In the genomic region with DNA sequence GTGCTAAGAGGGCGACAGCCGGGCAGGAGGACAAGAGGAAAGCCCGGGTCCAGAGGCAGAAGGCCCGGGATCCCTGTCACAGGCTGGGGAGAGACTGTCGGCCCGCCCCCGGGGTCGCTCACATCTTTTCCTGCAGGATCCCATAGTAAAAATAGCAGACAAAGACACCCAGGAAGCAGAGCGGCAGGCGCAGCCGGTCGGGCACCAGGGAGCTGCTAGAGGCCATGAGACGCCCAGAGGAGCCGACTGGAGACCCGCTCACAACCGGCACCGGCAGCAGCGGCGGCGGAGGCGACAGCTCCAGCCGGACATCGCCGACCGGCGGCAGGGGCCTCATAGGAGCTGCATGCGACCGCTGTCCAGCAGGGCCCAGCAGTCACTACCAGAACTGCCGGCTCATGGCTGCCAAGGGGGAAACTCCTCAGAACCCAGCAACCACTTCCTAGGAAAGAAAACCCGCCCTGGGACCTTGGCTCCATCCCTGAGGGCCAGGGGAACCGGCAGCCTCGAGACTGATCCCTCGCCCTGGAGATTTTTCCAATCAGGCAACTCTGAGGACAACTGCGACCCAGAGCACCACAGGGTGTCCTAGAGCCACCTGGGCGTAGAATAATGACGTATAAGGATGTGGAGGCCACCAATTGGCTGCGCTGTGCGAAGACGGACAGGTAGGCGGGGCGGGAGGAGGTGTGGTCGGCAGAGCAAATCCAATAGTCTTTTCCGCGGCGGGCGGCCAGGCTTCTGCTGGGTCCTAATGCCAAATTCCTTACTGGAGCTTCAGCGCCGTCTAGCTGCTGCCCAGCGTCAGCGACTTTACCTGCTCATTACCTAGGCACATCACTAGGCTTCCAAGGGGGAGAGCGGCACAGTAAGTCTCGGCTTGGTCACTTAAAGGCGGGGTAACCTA, we compare ENCODE assay signal across 8 cellular contexts. TPM values are rescaled to one million over a fixed set of nuclear protein-coding genes. Genes with fewer than 3 reads are reported as not detected.
DNase-seq lines count a peak whose midpoint lies in the region; TF ChIP-seq lines count a peak whose summit lies in the region.

A gene with protein sequence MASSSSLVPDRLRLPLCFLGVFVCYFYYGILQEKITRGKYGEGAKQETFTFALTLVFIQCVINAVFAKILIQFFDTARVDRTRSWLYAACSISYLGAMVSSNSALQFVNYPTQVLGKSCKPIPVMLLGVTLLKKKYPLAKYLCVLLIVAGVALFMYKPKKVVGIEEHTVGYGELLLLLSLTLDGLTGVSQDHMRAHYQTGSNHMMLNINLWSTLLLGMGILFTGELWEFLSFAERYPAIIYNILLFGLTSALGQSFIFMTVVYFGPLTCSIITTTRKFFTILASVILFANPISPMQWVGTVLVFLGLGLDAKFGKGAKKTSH (minus strand): TSS at position 357 of the 907 bp plus-strand sequence. CDS start 131 bp downstream, at position 226.

- in situ Hi-C loops in HAP-1 (cut with MboI; ENCODE audit: low sequenced_read_pairs) = loop anchor here (10.0 kb wide), 3 partner anchors 137 to 303 kb away; partner anchors contain the start of genes DLX3 and TAC4

- H2AFZ ChIP-seq in MM.1S (ENCODE audit: low read length) (peak within 1 kb of the TSS; percentile 29), neuron (ENCODE audit: low read depth, low read length) (peak within 1 kb of the TSS; percentile 68)

- TF ChIP-seq CTCF in MM.1S (IDR thresholded peaks at IDR 0.05; ENCODE audit: low read length) = peak; percentile 97
- peak; percentile 85 for TF ChIP-seq CTCF in foreskin fibroblast (IDR thresholded peaks at IDR 0.05; ENCODE audit: low read depth, low read length)
- no peak for TF ChIP-seq CTCF in subcutaneous adipose tissue (IDR thresholded peaks at IDR 0.05; ENCODE audit: low read depth)

- peak within 1 kb of the TSS; percentile 71 for H3K27ac ChIP-seq in MM.1S (ENCODE audit: low read length)

- H3F3A ChIP-seq in MM.1S (ENCODE audit: insufficient read depth, low read length) = peaks cover 21% of the 10 kb centered on the region

- peaks cover 34% of the 10 kb centered on the region for H3K36me3 ChIP-seq in HAP-1 (replicated peaks)
- H3K36me3 ChIP-seq in MM.1S (replicated peaks; ENCODE audit: insufficient read depth, low read length) = no peaks in the 10 kb centered on the region
- peaks cover 39% of the 10 kb centered on the region for H3K36me3 ChIP-seq in neuron (ENCODE audit: insufficient read depth, low read length)

- DNase-seq in GDM1 (lab: John Stamatoyannopoulos, UW) (peak; percentile 98), HAP-1 (ENCODE audit: low spot score in 2 of 2) (peak; percentile 98 to 99), MM.1S (peak; percentile 99), SIG-M5 treated with dmso at 0.1 percent for 504 hours (lab: John Stamatoyannopoulos, UW; ENCODE audit: unreplicated experiment) (peak; percentile 100), foreskin fibroblast (peak; percentile 99)
- DNase-seq in activated gamma-delta T cell treated with anti-CD3 and anti-CD28 coated beads, Interleukin-2, amount 50 U/mL, for 16 hours (ENCODE audit: low read depth) = peak; percentile 97

- H3K9me3 ChIP-seq in HAP-1 = no peaks in the 10 kb centered on the region
- H3K9me3 ChIP-seq in MM.1S (replicated peaks; ENCODE audit: insufficient read depth, low read length) = no peaks in the 10 kb centered on the region
- no peaks in the 10 kb centered on the region for H3K9me3 ChIP-seq in neuron (ENCODE audit: low read length)

- H4K20me1 ChIP-seq in MM.1S (ENCODE audit: insufficient read depth, low read length) = no peaks in the 10 kb centered on the region

- H3K4me2 ChIP-seq in MM.1S (ENCODE audit: low read depth, low read length) = peak within 1 kb of the TSS; percentile 92

- H3K79me2 ChIP-seq in MM.1S (ENCODE audit: low read length) = peaks cover 29% of the 10 kb centered on the region

- no peaks in the 10 kb centered on the region for H3K9me2 ChIP-seq in MM.1S (replicated peaks; ENCODE audit: insufficient read depth, low read length)

- H3K9ac ChIP-seq in MM.1S (ENCODE audit: low read length) = peak within 1 kb of the TSS; percentile 86

- H3K27me3 ChIP-seq in HAP-1 (ENCODE audit: low read depth) (no peaks in the 10 kb centered on the region), MM.1S (replicated peaks; ENCODE audit: insufficient read depth, low read length) (no peaks in the 10 kb centered on the region), neuron (ENCODE audit: insufficient read depth, low read length) (no peaks in the 10 kb centered on the region)

- H3K4me1 ChIP-seq in HAP-1 = peaks cover 9% of the 10 kb centered on the region
- H3K4me1 ChIP-seq in MM.1S (ENCODE audit: low read length) = peaks cover 17% of the 10 kb centered on the region
- H3K4me1 ChIP-seq in neuron (ENCODE audit: insufficient read depth, low read length) = peaks cover 16% of the 10 kb centered on the region

- H3K4me3 ChIP-seq in HAP-1 = peak within 1 kb of the TSS; percentile 95
- H3K4me3 ChIP-seq in MM.1S (ENCODE audit: low read length) = peak within 1 kb of the TSS; percentile 84
- H3K4me3 ChIP-seq in foreskin fibroblast (ENCODE audit: low read depth in 1 of 2, low read length in 2 of 2) = peak within 1 kb of the TSS; percentile 80 to 91
- H3K4me3 ChIP-seq in neuron (ENCODE audit: low read length) = peak within 1 kb of the TSS; percentile 92

RNA-seq across cellular contexts. Expression of the gene that starts here (rescaled TPM):
- 10 to 100 TPM; 26.8 to 42.2 (median 33.3) TPM for total RNA-seq in subcutaneous adipose tissue

Comparison
In these comparisons a context has a peak if more than half of its experiments do, and no peak if none do; other contexts are left out.
1. Peak in every context shown above with its lines: DNase-seq, H3K4me3 ChIP-seq and H3K27ac ChIP-seq.